ENCODE assay signal across 10 cellular contexts in genomic region chr9:19976226-19976625, GRCh38.
DNase-seq lines count a peak whose midpoint lies in the region; ATAC-seq and TF ChIP-seq lines count a peak whose summit lies in the region.
"Had no signal": no experiment of that assay in that cellular context is flagged by ENCODE, and none has a peak within 500 bp of the region (broad histone marks: within the 10 kb centered on the region; RNA-seq: fewer than 3 reads in every experiment).

No MANE protein-coding gene starts in this region.

- H3K27ac ChIP-seq in CD4-positive, alpha-beta T cell (ENCODE audit: low read depth, low read length): no peak overlapping the region

- no peaks in the 10 kb centered on the region for H3K9me3 ChIP-seq in CD4-positive, alpha-beta T cell (ENCODE audit: control insufficient read depth, low read length)

- no peaks in the 10 kb centered on the region for H3K27me3 ChIP-seq in CD4-positive, alpha-beta T cell (ENCODE audit: control insufficient read depth, insufficient read depth, low read length)

- no peak for TF ChIP-seq CTCF in CD4-positive, alpha-beta T cell (IDR thresholded peaks at IDR 0.05)

- CTCF ChIA-PET in CD4-positive, alpha-beta T cell (lab: Charles Lee): no interaction called here
- CTCF ChIA-PET in activated CD4-positive, alpha-beta T cell treated with anti-CD3 and anti-CD28 coated beads, Interleukin-2, amount 10 ng/mL, durations not matched to agents 7 days and 5 days (lab: Charles Lee): no interaction called here

- DNase-seq in CD4-positive, alpha-beta T cell: peak in 3 of 10 experiments; percentile 1 to 23 (median 11)
- DNase-seq in activated CD4-positive, alpha-beta T cell treated with anti-CD3 and anti-CD28 coated beads, Interleukin-2, amount 10 ng/mL, durations not matched to agents 7 days and 5 days: peak; percentile 44
- DNase-seq in iris pigment epithelial cell (ENCODE audit: low read depth) (peak; percentile 18), COLO829 (ENCODE audit: low spot score) (no peak)

- no peaks in the 10 kb centered on the region for H3K9me3 Mint-ChIP-seq in CD4-positive, alpha-beta T cell
- H3K9me3 Mint-ChIP-seq in activated CD4-positive, alpha-beta T cell treated with anti-CD3 and anti-CD28 coated beads, Interleukin-2, amount 10 ng/mL, durations not matched to agents 7 days and 5 days: peaks cover 14% of the 10 kb centered on the region

- POLR2A ChIA-PET in CD4-positive, alpha-beta T cell (lab: Charles Lee): no interaction called here
- POLR2A ChIA-PET in activated CD4-positive, alpha-beta T cell treated with anti-CD3 and anti-CD28 coated beads, Interleukin-2, amount 10 ng/mL, durations not matched to agents 7 days and 5 days (lab: Charles Lee): no interaction called here

- no peak overlapping the region for H3K4me3 Mint-ChIP-seq in CD4-positive, alpha-beta T cell
- no peak overlapping the region for H3K4me3 Mint-ChIP-seq in activated CD4-positive, alpha-beta T cell treated with anti-CD3 and anti-CD28 coated beads, Interleukin-2, amount 10 ng/mL, durations not matched to agents 7 days and 5 days

- no peak overlapping the region for H3K27ac Mint-ChIP-seq in CD4-positive, alpha-beta T cell
- H3K27ac Mint-ChIP-seq in activated CD4-positive, alpha-beta T cell treated with anti-CD3 and anti-CD28 coated beads, Interleukin-2, amount 10 ng/mL, durations not matched to agents 7 days and 5 days: peak overlapping the region; percentile 33
- H3K27ac Mint-ChIP-seq: progenitor cell of endocrine pancreas had no signal

- intact Hi-C loops in CD4-positive, alpha-beta T cell (cut with DNase I, micrococcal nuclease): no loop called here

- peak; percentile 75 for ATAC-seq in CD4-positive, alpha-beta T cell (ENCODE audit: poor library complexity)
- ATAC-seq in HG02870 (IDR thresholded peaks at IDR 0.05; ENCODE audit: unreplicated experiment) (peak; percentile 57), GM21360 (IDR thresholded peaks at IDR 0.05; ENCODE audit: unreplicated experiment) (no peak), esophagus mucosa (no peak), HG03280 (IDR thresholded peaks at IDR 0.05; ENCODE audit: unreplicated experiment) (no peak)
- ATAC-seq: left lobe of liver had no signal

- peaks cover 9% of the 10 kb centered on the region for H3K4me1 Mint-ChIP-seq in CD4-positive, alpha-beta T cell (ENCODE audit: low read depth)
- peaks cover 17% of the 10 kb centered on the region for H3K4me1 Mint-ChIP-seq in activated CD4-positive, alpha-beta T cell treated with anti-CD3 and anti-CD28 coated beads, Interleukin-2, amount 10 ng/mL, durations not matched to agents 7 days and 5 days

- H3K27me3 Mint-ChIP-seq in CD4-positive, alpha-beta T cell: no peaks in the 10 kb centered on the region
- no peaks in the 10 kb centered on the region for H3K27me3 Mint-ChIP-seq in activated CD4-positive, alpha-beta T cell treated with anti-CD3 and anti-CD28 coated beads, Interleukin-2, amount 10 ng/mL, durations not matched to agents 7 days and 5 days
- H3K27me3 Mint-ChIP-seq: progenitor cell of endocrine pancreas had no signal

- no peaks in the 10 kb centered on the region for H3K36me3 Mint-ChIP-seq in CD4-positive, alpha-beta T cell (ENCODE audit: low read depth)
- H3K36me3 Mint-ChIP-seq in activated CD4-positive, alpha-beta T cell treated with anti-CD3 and anti-CD28 coated beads, Interleukin-2, amount 10 ng/mL, durations not matched to agents 7 days and 5 days (ENCODE audit: low read depth): peaks cover 5% of the 10 kb centered on the region

Comparison
In these comparisons a context has a peak if more than half of its experiments do, and no peak if none do; other contexts are left out.
1. ATAC-seq: peak in CD4-positive, alpha-beta T cell (single experiment) and HG02870 (single experiment); none in GM21360 (single experiment), esophagus mucosa (single experiment) and HG03280 (single experiment).